In genomic region chr21:39715804-39716397, GRCh38 we compare ENCODE assay signal across 8 cellular contexts. TPM values are rescaled to one million over a fixed set of nuclear protein-coding genes. Genes with fewer than 3 reads are reported as not detected.
A peak's percentile ranks its signal among the peaks of the same experiment; 100 is the strongest.
DNase-seq lines count a peak whose midpoint lies in the region; ATAC-seq and TF ChIP-seq lines count a peak whose summit lies in the region.

No MANE protein-coding gene starts in this region.

- H3K27me3 Mint-ChIP-seq in osteocyte (ENCODE audit: unreplicated experiment): peaks cover 18% of the 10 kb centered on the region

- no peaks in the 10 kb centered on the region for H3K9me3 Mint-ChIP-seq in osteocyte (ENCODE audit: unreplicated experiment)

- DNase-seq in AG04449 (ENCODE audit: low read depth, low spot score) (no peak), GM12865 (ENCODE audit: low read depth) (peak; percentile 51), NCI-H2227 treated with DMSO at 0.1 percent for 48 hours (lab: John Stamatoyannopoulos, UW) (peak; percentile 20), activated T-cell treated with anti-CD3 and anti-CD28 coated beads for 24 hours (ENCODE audit: low read depth) (peak; percentile 14), fibroblast of the aortic adventitia (ENCODE audit: low read depth) (peak; percentile 55), osteocyte (ENCODE audit: extremely low spot score, unreplicated experiment) (no peak), GDM1 (lab: John Stamatoyannopoulos, UW) (no peak)

- CTCF ChIA-PET in AG04449 (lab: Yijun Ruan, JAX): interaction anchor here (0.6 to 17.1 kb wide), 16 partner anchors 9 to 218 kb away, joined by 3 to 482 read pairs (median 4); no protein-coding TSS in a partner anchor

- H3K4me3 Mint-ChIP-seq in osteocyte (ENCODE audit: unreplicated experiment): no peak overlapping the region

- H3K4me1 Mint-ChIP-seq in osteocyte (ENCODE audit: unreplicated experiment): no peaks in the 10 kb centered on the region

- H3K27ac Mint-ChIP-seq in osteocyte (ENCODE audit: unreplicated experiment): no peak overlapping the region

- POLR2A ChIA-PET in AG04449 (lab: Yijun Ruan, JAX): no interaction called here

- H3K4me3 ChIP-seq in AG04449 (ENCODE audit: low read depth, low read length): no peak overlapping the region
- H3K4me3 ChIP-seq in GM12865 (ENCODE audit: low read depth, low read length): no peak overlapping the region
- no peak overlapping the region for H3K4me3 ChIP-seq in fibroblast of the aortic adventitia (ENCODE audit: low read depth, low read length)

- no peak for ATAC-seq in HG03457 (IDR thresholded peaks at IDR 0.05; ENCODE audit: unreplicated experiment)

- no peaks in the 10 kb centered on the region for H3K36me3 Mint-ChIP-seq in osteocyte (ENCODE audit: unreplicated experiment)

- peak; percentile 53 for TF ChIP-seq CTCF in AG04449 (IDR thresholded peaks at IDR 0.05; ENCODE audit: insufficient read depth, low read length, missing control alignments)
- peak; percentile 55 for TF ChIP-seq CTCF in GM12865 (IDR thresholded peaks at IDR 0.05; ENCODE audit: insufficient read depth, low read depth, low read length, missing control alignments)
- peak; percentile 51 for TF ChIP-seq CTCF in fibroblast of the aortic adventitia (IDR thresholded peaks at IDR 0.05; ENCODE audit: insufficient read depth, low read length)
- peak; percentile 75 for TF ChIP-seq CTCF in osteocyte (IDR thresholded peaks at IDR 0.05)

RNA-seq across cellular contexts. Expression of gene IGSF5, which starts 29.1 kb away (rescaled TPM):
- total RNA-seq in fibroblast of the aortic adventitia (ENCODE audit: low replicate concordance) (0.09 TPM in 1 of 2 replicates, not detected in the other), osteocyte (not detected in 2 replicates)

Comparison
In these comparisons a context has a peak if more than half of its experiments do, and no peak if none do; other contexts are left out.
1. DNase-seq: peak in GM12865 (single experiment), NCI-H2227 treated with DMSO at 0.1 percent for 48 hours (single experiment), activated T-cell treated with anti-CD3 and anti-CD28 coated beads for 24 hours (single experiment) and fibroblast of the aortic adventitia (single experiment); none in AG04449 (single experiment), osteocyte (single experiment) and GDM1 (single experiment).
2. Peak in every context shown above with its lines, with median percentiles within 50 percentile points of each other: CTCF ChIP-seq.